Comparison of ENCODE assay signal across 8 cellular contexts in genomic region chr17:60135160-60135950, GRCh38. TPM values are rescaled to one million over a fixed set of nuclear protein-coding genes. Genes with fewer than 3 reads are reported as not detected.
A peak's percentile ranks its signal among the peaks of the same experiment; 100 is the strongest.
DNase-seq lines count a peak whose midpoint lies in the region; ATAC-seq and TF ChIP-seq lines count a peak whose summit lies in the region.

No MANE protein-coding gene starts in this region.

- POLR2A ChIA-PET in AG04449 (lab: Yijun Ruan, JAX): no interaction called here

- no peak for TF ChIP-seq POLR2A in lower leg skin (IDR thresholded peaks at IDR 0.05)

- H3K27me3 ChIP-seq in dorsolateral prefrontal cortex: peaks cover 0 to 30% (median 18%) of the 10 kb centered on the region in 45 donors

- DNase-seq in AG04449 (ENCODE audit: low read depth, low spot score) (peak; percentile 42), NCI-H524 (lab: John Stamatoyannopoulos, UW) (peak; percentile 94 to 95), dorsolateral prefrontal cortex (peak; percentile 79 to 96 (median 94)), lower leg skin (ENCODE audit: low spot score in 2 of 2) (peak; percentile 81 to 95)
- peak; percentile 82 to 86 for DNase-seq in activated CD4-positive, alpha-beta T cell treated with anti-CD3 and anti-CD28 coated beads, Interleukin-2, amount 50 U/mL, for 48 hours
- DNase-seq in stimulated activated CD4-positive, alpha-beta T cell treated with anti-CD3 and anti-CD28 coated beads, Interleukin-4, amount 100 ng/mL, for 4 hours: peak; percentile 78 to 79

- H3K4me3 ChIP-seq in AG04449 (ENCODE audit: low read depth, low read length) (peak overlapping the region; percentile 90), dorsolateral prefrontal cortex (peak overlapping the region; percentile 60 to 95 (median 85)), lower leg skin (ENCODE audit: low read depth, poor library complexity, severe bottlenecking) (peak overlapping the region; percentile 49)

- H3K27ac ChIP-seq in dorsolateral prefrontal cortex: peak overlapping the region in 56 of 59 donors; percentile 4 to 89 (median 71)

- TF ChIP-seq CTCF in AG04449 (IDR thresholded peaks at IDR 0.05; ENCODE audit: insufficient read depth, low read length, missing control alignments) (no peak), dorsolateral prefrontal cortex (IDR thresholded peaks at IDR 0.05 in 54 of 56, conservative IDR thresholded peaks at IDR 0.05 in 2 of 56; ENCODE audit: low read depth in 1 of 56, partially characterized antibody in 56 of 56) (peak in 32 of 56 donors; percentile 9 to 45 (median 26)), lower leg skin (IDR thresholded peaks at IDR 0.05) (no peak)

- CTCF ChIA-PET in AG04449 (lab: Yijun Ruan, JAX): interaction anchor here (1.7 to 2.1 kb wide), 2 partner anchors 8 to 96 kb away, joined by 4 read pairs; no protein-coding TSS in a partner anchor

- peak; percentile 73 for ATAC-seq in GM18870 (IDR thresholded peaks at IDR 0.05; ENCODE audit: unreplicated experiment)
- ATAC-seq in HG03139 (IDR thresholded peaks at IDR 0.05; ENCODE audit: unreplicated experiment): peak; percentile 80

- intact Hi-C loops in dorsolateral prefrontal cortex (cut with DNase I) (loop anchor here in 1 of 2 donors (10.0 kb wide), 1 partner anchor 259 kb away; the partner anchor contains the start of gene USP32), lower leg skin (cut with DNase I; ENCODE audit: low total_unique reads) (no loop called here)

- WGBS in lower leg skin, 2 donors: 4 to 5% methylated on average over 53 of the region's 53 CpGs

RNA-seq across cellular contexts. Expression of gene CA4, which starts 14.4 kb away (rescaled TPM):
- 10 to 100 TPM in 117 of 120 experiments, 1 to 10 TPM in 3; 2.1 to 56.7 (median 22.2) TPM for total RNA-seq in dorsolateral prefrontal cortex
- 1 to 10 TPM; 1.5 to 3.5 (median 2.0) TPM for total RNA-seq in lower leg skin

RNA-seq across cellular contexts. Expression of gene HEATR6, which starts 56.6 kb away (rescaled TPM):
- total RNA-seq in dorsolateral prefrontal cortex (10 to 100 TPM; 16.1 to 40.4 (median 23.7) TPM), lower leg skin (10 to 100 TPM; 13.5 to 18.5 (median 16.2) TPM)

Comparison
In these comparisons a context has a peak if more than half of its experiments do, and no peak if none do; other contexts are left out.
1. Peak in every context shown above with its lines: DNase-seq, ATAC-seq, H3K4me3 ChIP-seq and H3K27ac ChIP-seq.
2. DNase-seq: peak in every context shown above with its lines; median percentile 94 in NCI-H524; 94 in dorsolateral prefrontal cortex; 88 in lower leg skin; 84 in activated CD4-positive, alpha-beta T cell treated with anti-CD3 and anti-CD28 coated beads, Interleukin-2, amount 50 U/mL, for 48 hours; 78 in stimulated activated CD4-positive, alpha-beta T cell treated with anti-CD3 and anti-CD28 coated beads, Interleukin-4, amount 100 ng/mL, for 4 hours; 42 in AG04449.
3. CTCF ChIP-seq: peak in dorsolateral prefrontal cortex (32 of 56); none in AG04449 (single experiment) and lower leg skin (0 of 3).